9 cellular contexts compared by ENCODE assay signal in the genomic region with DNA sequence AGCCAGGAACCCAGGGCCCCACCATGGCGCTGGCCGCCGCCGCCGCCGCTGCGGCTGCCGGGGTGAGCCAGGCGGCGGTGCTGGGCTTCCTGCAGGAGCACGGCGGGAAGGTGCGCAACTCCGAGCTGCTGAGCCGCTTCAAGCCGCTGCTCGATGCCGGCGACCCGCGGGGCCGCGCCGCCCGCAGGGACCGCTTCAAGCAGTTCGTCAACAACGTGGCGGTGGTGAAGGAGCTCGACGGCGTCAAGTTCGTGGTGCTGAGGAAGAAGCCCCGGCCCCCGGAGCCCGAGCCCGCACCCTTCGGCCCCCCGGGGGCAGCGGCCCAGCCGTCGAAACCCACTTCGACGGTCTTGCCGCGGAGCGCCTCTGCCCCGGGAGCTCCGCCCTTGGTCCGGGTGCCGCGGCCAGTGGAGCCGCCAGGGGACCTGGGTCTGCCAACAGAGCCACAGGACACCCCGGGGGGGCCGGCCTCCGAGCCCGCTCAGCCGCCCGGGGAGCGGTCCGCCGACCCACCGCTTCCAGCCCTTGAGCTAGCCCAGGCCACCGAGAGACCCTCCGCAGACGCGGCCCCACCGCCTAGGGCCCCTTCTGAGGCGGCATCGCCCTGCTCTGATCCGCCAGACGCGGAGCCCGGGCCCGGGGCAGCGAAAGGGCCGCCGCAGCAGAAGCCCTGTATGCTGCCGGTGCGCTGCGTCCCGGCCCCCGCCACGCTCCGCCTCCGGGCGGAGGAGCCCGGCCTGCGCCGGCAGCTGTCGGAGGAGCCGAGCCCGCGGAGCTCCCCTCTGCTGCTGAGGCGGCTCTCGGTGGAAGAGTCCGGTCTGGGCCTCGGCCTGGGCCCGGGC. TPM values are rescaled to one million over a fixed set of nuclear protein-coding genes. Genes with fewer than 3 reads are reported as not detected.
A peak's percentile ranks its signal among the peaks of the same experiment; 100 is the strongest.
DNase-seq lines count a peak whose midpoint lies in the region; ATAC-seq and FAIRE-seq lines count a peak whose summit lies in the region.
"Had no signal": no experiment of that assay in that cellular context is flagged by ENCODE, and none has a peak within 500 bp of the region (broad histone marks: within the 10 kb centered on the region; RNA-seq: fewer than 3 reads in every experiment).

No MANE protein-coding gene starts in this region.

- FAIRE-seq in GM19239 (lab: Jason Lieb, UNC), result no peak

- H3K4me1 Mint-ChIP-seq in naive B cell, result peaks cover 0 to 20% (median 12%) of the 10 kb centered on the region in 3 donors

- H3K9me3 Mint-ChIP-seq in naive B cell, result peaks cover 0 to 2% (median 0%) of the 10 kb centered on the region in 7 donors
- H3K9me3 Mint-ChIP-seq: T-helper 1 cell treated with Interleukin-12 subunit alpha and Interleukin-12 subunit beta and Interleukin-4 antibody, amounts not matched to agents 30 μg/mL and 1 μg/mL, for 36 hours had no signal

- DNase-seq in NCI-H146 (lab: John Stamatoyannopoulos, UW) (peak; percentile 47), NCI-H146 treated with DMSO at 0.1 percent for 48 hours (lab: John Stamatoyannopoulos, UW; ENCODE audit: unreplicated experiment) (no peak), SK-N-MC (ENCODE audit: low read depth, low spot score) (no peak), naive B cell (peak; percentile 31), GM19239 (ENCODE audit: insufficient read length, low spot score) (no peak), NCI-H2107 treated with DMSO at 0.1 percent for 48 hours (lab: John Stamatoyannopoulos, UW; ENCODE audit: unreplicated experiment) (no peak)

- H3K4me1 ChIP-seq in endocrine pancreas (ENCODE audit: control insufficient read depth, insufficient read depth, low read length), result no peaks in the 10 kb centered on the region

- H3K27me3 Mint-ChIP-seq in naive B cell, result peaks cover 34 to 48% (median 43%) of the 10 kb centered on the region in 3 donors

- ATAC-seq in naive B cell (ENCODE audit: low read depth in 2 of 2) (peak; percentile 56 to 59), GM18517 (IDR thresholded peaks at IDR 0.05; ENCODE audit: unreplicated experiment) (no peak)

- peak overlapping the region; percentile 82 for H3K4me3 ChIP-seq in SK-N-MC
- no peak overlapping the region for H3K4me3 ChIP-seq in endocrine pancreas (ENCODE audit: control insufficient read depth, insufficient read depth, low read length)

- no peaks in the 10 kb centered on the region for H3K27me3 ChIP-seq in endocrine pancreas (ENCODE audit: control insufficient read depth, insufficient read depth, low read length)

- H3K36me3 ChIP-seq in SK-N-MC (ENCODE audit: insufficient read depth, low read length) (no peaks in the 10 kb centered on the region), endocrine pancreas (ENCODE audit: control insufficient read depth, insufficient read depth, low read length) (no peaks in the 10 kb centered on the region)

- no peak overlapping the region for H3K27ac ChIP-seq in SK-N-MC

- peak overlapping the region in 2 of 8 donors; percentile 32 to 71 for H3K4me3 Mint-ChIP-seq in naive B cell

- no peak overlapping the region for H3K27ac Mint-ChIP-seq in naive B cell
- H3K27ac Mint-ChIP-seq: T-helper 1 cell treated with Interleukin-12 subunit alpha and Interleukin-12 subunit beta and Interleukin-4 antibody, amounts not matched to agents 30 μg/mL and 1 μg/mL, for 36 hours had no signal

- H3K9me3 ChIP-seq in SK-N-MC (ENCODE audit: low read depth, low read length) (no peaks in the 10 kb centered on the region), endocrine pancreas (ENCODE audit: control insufficient read depth, low read length) (no peaks in the 10 kb centered on the region)

- no peaks in the 10 kb centered on the region for H3K36me3 Mint-ChIP-seq in naive B cell

- H3K9ac ChIP-seq in SK-N-MC (ENCODE audit: insufficient read length), result no peak overlapping the region
- H3K9ac ChIP-seq in endocrine pancreas (ENCODE audit: control insufficient read depth, insufficient read depth, low read length), result peak overlapping the region; percentile 74

RNA-seq across cellular contexts. Expression of a gene that starts 0.7 kb away (rescaled TPM):
- not detected for polyA plus RNA-seq in naive B cell (ENCODE audit: low read depth in 6 of 6)

RNA-seq across cellular contexts. Expression of a gene that starts 16.6 kb away (rescaled TPM):
- under 1 TPM in 1 of 6 donors, not detected in 5; 0.26 TPM for polyA plus RNA-seq in naive B cell (ENCODE audit: low read depth in 6 of 6)

RNA-seq across cellular contexts. Expression of a gene that starts 36.8 kb away (rescaled TPM):
- under 1 TPM in 4 of 6 donors, not detected in 2; 0.11 to 0.27 (median 0.22) TPM for polyA plus RNA-seq in naive B cell (ENCODE audit: low read depth in 6 of 6)

RNA-seq across cellular contexts. Expression of a gene that starts 52.4 kb away (rescaled TPM):
- polyA plus RNA-seq in naive B cell (ENCODE audit: low read depth in 6 of 6), result under 1 TPM in 2 of 6 donors, not detected in 4; 0.14 to 0.45 TPM

RNA-seq across cellular contexts. Expression of a gene that starts 52.6 kb away (rescaled TPM):
- polyA plus RNA-seq in naive B cell (ENCODE audit: low read depth in 6 of 6), result 100 to 1,000 TPM; 413 to 500 (median 433) TPM

Comparison
In these comparisons a context has a peak if more than half of its experiments do, and no peak if none do; other contexts are left out.
1. DNase-seq: peak in NCI-H146 (single experiment) and naive B cell (single experiment); none in NCI-H146 treated with DMSO at 0.1 percent for 48 hours (single experiment), SK-N-MC (single experiment), GM19239 (single experiment) and NCI-H2107 treated with DMSO at 0.1 percent for 48 hours (single experiment).